In the genomic region with DNA sequence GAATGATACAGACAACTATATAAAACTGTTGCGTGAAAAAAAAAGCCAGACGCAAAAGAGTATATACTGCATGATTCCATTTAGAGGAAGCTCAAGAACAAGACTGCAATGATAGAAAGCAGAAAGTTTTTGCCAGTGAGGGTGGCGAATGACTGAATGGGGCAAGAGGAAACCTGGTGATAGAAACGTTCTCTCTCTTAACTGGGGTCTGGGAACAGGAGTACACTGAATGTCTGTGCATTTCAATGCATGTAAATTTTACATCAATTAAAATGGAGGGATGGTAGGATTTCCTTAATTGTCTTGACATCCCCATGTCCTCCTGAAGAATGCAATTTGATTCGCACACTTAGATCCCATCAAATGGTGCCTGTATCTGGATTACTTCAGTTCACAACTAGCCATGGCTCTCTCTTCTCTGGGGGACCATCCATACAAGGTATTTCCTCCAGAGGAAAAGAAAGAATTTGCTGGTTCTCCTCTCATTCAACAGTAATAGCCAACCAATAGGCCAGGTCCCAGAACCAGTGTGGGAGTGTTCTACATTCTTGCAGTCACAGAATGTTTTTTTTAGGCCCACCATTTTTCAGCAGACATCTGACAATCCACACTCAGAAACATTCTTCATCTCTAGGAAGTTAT, we compare ENCODE assay signal across 19 cellular contexts.
A peak's percentile ranks its signal among the peaks of the same experiment; 100 is the strongest.
DNase-seq lines count a peak whose midpoint lies in the region; ATAC-seq and TF ChIP-seq lines count a peak whose summit lies in the region.
"Had no signal": no experiment of that assay in that cellular context is flagged by ENCODE, and none has a peak within 500 bp of the region (broad histone marks: within the 10 kb centered on the region; RNA-seq: fewer than 3 reads in every experiment).

No MANE protein-coding gene starts in this region.

- H3K27me3 Mint-ChIP-seq in T-cell, result no peaks in the 10 kb centered on the region
- H3K27me3 Mint-ChIP-seq in effector memory CD8-positive, alpha-beta T cell, result no peaks in the 10 kb centered on the region
- H3K27me3 Mint-ChIP-seq: dendritic cell treated with granulocyte-macrophage colony-stimulating factor and Interleukin-4, amounts not matched to agents 40 ng/mL and 50 ng/mL, for 4 days had no signal

- H3K4me2 ChIP-seq in BLaER1 (peak overlapping the region; percentile 82), DND-41 (ENCODE audit: insufficient read depth, low read length) (peak overlapping the region; percentile 62)

- H3K27me3 ChIP-seq in BLaER1, result no peaks in the 10 kb centered on the region
- H3K27me3 ChIP-seq in DND-41 (ENCODE audit: insufficient read depth, low read length, poor library complexity), result no peaks in the 10 kb centered on the region
- H3K27me3 ChIP-seq: heart right ventricle, pancreas had no signal

- H3K36me3 Mint-ChIP-seq in T-cell, result peaks cover 41% of the 10 kb centered on the region
- H3K36me3 Mint-ChIP-seq in effector memory CD8-positive, alpha-beta T cell (ENCODE audit: insufficient read depth), result peaks cover 53% of the 10 kb centered on the region
- H3K36me3 Mint-ChIP-seq: mesothelial cell of epicardium had no signal

- no peak for TF ChIP-seq CTCF in DND-41 (IDR thresholded peaks at IDR 0.05; ENCODE audit: borderline replicate concordance, extremely low read depth, low read length, poor library complexity, severe bottlenecking)

- H3K4me1 Mint-ChIP-seq in T-cell, result peaks cover 7 to 74% (median 69%) of the 10 kb centered on the region in 3 donors
- H3K4me1 Mint-ChIP-seq in effector memory CD8-positive, alpha-beta T cell (ENCODE audit: low read depth in 2 of 2), result peaks cover 60 to 69% of the 10 kb centered on the region in 2 donors

- H3K27ac ChIP-seq in BLaER1 (no peak overlapping the region), DND-41 (ENCODE audit: low read length) (peak overlapping the region; percentile 21; the same call in 1 of the 2 replicates)
- H3K27ac ChIP-seq: KMS-11, pancreas had no signal

- no peaks in the 10 kb centered on the region for H3K9me3 Mint-ChIP-seq in T-cell
- H3K9me3 Mint-ChIP-seq in effector memory CD8-positive, alpha-beta T cell, result no peaks in the 10 kb centered on the region
- H3K9me3 Mint-ChIP-seq: dendritic cell treated with granulocyte-macrophage colony-stimulating factor and Interleukin-4, amounts not matched to agents 40 ng/mL and 50 ng/mL, for 4 days; mesothelial cell of epicardium had no signal

- DNase-seq in DND-41 (no peak), T-cell (no peak), activated gamma-delta T cell (lab: John Stamatoyannopoulos, UW) (no peak), NCI-H524 treated with DMSO at 0.1 percent for 48 hours (lab: John Stamatoyannopoulos, UW) (no peak)
- no peak for DNase-seq in effector memory CD8-positive, alpha-beta T cell
- DNase-seq in activated CD4-positive, CD25-positive, alpha-beta regulatory T cell (lab: John Stamatoyannopoulos, UW), result no peak
- DNase-seq: heart right ventricle; NCI-H1436; OCI-M1; pancreas; SK-N-SH; stimulated activated naive CD4-positive, alpha-beta T cell treated with Interleukin-2 at 50 U/mL for 16 hours had no signal

- no peaks in the 10 kb centered on the region for H3K9me3 ChIP-seq in BLaER1
- no peaks in the 10 kb centered on the region for H3K9me3 ChIP-seq in DND-41 (ENCODE audit: insufficient read depth, low read length, severe bottlenecking)
- H3K9me3 ChIP-seq: heart right ventricle, pancreas, SK-N-SH had no signal

- ATAC-seq in DND-41 (ENCODE audit: insufficient read depth, low read depth), result no peak
- no peak for ATAC-seq in T-cell (replicated peaks in 1 of 4)
- no peak for ATAC-seq in effector memory CD8-positive, alpha-beta T cell (replicated peaks)
- ATAC-seq in GM19467 (IDR thresholded peaks at IDR 0.05; ENCODE audit: unreplicated experiment), result no peak
- ATAC-seq: esophagus mucosa, pancreas had no signal

- CTCF ChIA-PET in T-cell (lab: Charles Lee), result interaction anchor here in 1 of 2 donors (0.6 to 2.7 kb wide), 7 partner anchors 8 to 85 kb away, joined by 3 to 17 read pairs (median 4); no protein-coding TSS in a partner anchor

- H3K4me3 Mint-ChIP-seq in T-cell, result peak overlapping the region; percentile 52 to 90 (median 77)
- peak overlapping the region in 1 of 2 donors; percentile 81 for H3K4me3 Mint-ChIP-seq in effector memory CD8-positive, alpha-beta T cell
- H3K4me3 Mint-ChIP-seq: dendritic cell treated with granulocyte-macrophage colony-stimulating factor and Interleukin-4, amounts not matched to agents 40 ng/mL and 50 ng/mL, for 4 days; mesothelial cell of epicardium had no signal

- H3K4me1 ChIP-seq in BLaER1, result peaks cover 51% of the 10 kb centered on the region
- H3K4me1 ChIP-seq in DND-41 (ENCODE audit: insufficient read depth, low read length), result peaks cover 79% of the 10 kb centered on the region
- H3K4me1 ChIP-seq: pancreas had no signal

- peaks cover 100% of the 10 kb centered on the region for H3K79me2 ChIP-seq in DND-41 (ENCODE audit: insufficient read depth, low read length)

- POLR2A ChIA-PET in T-cell (lab: Charles Lee), result interaction anchor here (0.6 to 7.8 kb wide), 6 partner anchors 9 to 42 kb away, joined by 3 to 92 read pairs (median 6); no protein-coding TSS in a partner anchor

- H4K20me1 ChIP-seq in BLaER1 (peaks cover 64% of the 10 kb centered on the region; the same call in 1 of the 2 replicates), DND-41 (ENCODE audit: insufficient read depth, low read length) (peaks cover 64% of the 10 kb centered on the region)

- H3K9ac ChIP-seq in BLaER1 (no peak overlapping the region), DND-41 (ENCODE audit: low read depth, low read length) (no peak overlapping the region)
- H3K9ac ChIP-seq: KMS-11 had no signal

- H2AFZ ChIP-seq in DND-41 (ENCODE audit: low read depth, low read length), result no peak overlapping the region

- H3K36me3 ChIP-seq in BLaER1 (peaks cover 42% of the 10 kb centered on the region), DND-41 (ENCODE audit: insufficient read depth, low read length) (peaks cover 79% of the 10 kb centered on the region)
- H3K36me3 ChIP-seq: pancreas had no signal

- H3K4me3 ChIP-seq in BLaER1 (no peak overlapping the region), DND-41 (ENCODE audit: low read depth in 1 of 2, low read length in 2 of 2) (no peak overlapping the region)
- H3K4me3 ChIP-seq: heart right ventricle, pancreas, skin epidermis had no signal

- H3K27ac Mint-ChIP-seq in T-cell, result peak overlapping the region; percentile 96 to 97
- peak overlapping the region; percentile 91 to 93 for H3K27ac Mint-ChIP-seq in effector memory CD8-positive, alpha-beta T cell
- H3K27ac Mint-ChIP-seq: dendritic cell treated with granulocyte-macrophage colony-stimulating factor and Interleukin-4, amounts not matched to agents 40 ng/mL and 50 ng/mL, for 4 days; mesothelial cell of epicardium had no signal
